In the genomic region with DNA sequence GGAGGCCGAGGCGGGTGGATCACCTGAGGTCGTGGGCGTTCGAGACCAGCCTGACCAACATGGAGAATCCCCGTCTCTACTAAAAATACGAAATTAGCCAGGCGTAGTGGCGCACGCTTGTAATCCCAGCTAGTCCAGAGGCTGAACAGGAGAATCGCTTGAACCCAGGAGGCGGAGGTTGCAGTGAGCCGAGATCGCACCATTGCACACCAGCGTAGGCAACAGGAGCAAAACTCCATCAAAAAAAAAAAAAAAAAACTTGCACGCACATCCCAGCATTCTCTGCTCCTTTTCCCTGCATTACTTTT, we compare ENCODE assay signal across 1 cellular context.
TF ChIP-seq lines count a peak whose summit lies in the region.

No MANE protein-coding gene starts in this region.

TF ChIP-seq in WTC11, 78 proteins besides CTCF, POLR2A, EP300 and RAD21 (continued from another document):
- TF ChIP-seq, protein P1, sequence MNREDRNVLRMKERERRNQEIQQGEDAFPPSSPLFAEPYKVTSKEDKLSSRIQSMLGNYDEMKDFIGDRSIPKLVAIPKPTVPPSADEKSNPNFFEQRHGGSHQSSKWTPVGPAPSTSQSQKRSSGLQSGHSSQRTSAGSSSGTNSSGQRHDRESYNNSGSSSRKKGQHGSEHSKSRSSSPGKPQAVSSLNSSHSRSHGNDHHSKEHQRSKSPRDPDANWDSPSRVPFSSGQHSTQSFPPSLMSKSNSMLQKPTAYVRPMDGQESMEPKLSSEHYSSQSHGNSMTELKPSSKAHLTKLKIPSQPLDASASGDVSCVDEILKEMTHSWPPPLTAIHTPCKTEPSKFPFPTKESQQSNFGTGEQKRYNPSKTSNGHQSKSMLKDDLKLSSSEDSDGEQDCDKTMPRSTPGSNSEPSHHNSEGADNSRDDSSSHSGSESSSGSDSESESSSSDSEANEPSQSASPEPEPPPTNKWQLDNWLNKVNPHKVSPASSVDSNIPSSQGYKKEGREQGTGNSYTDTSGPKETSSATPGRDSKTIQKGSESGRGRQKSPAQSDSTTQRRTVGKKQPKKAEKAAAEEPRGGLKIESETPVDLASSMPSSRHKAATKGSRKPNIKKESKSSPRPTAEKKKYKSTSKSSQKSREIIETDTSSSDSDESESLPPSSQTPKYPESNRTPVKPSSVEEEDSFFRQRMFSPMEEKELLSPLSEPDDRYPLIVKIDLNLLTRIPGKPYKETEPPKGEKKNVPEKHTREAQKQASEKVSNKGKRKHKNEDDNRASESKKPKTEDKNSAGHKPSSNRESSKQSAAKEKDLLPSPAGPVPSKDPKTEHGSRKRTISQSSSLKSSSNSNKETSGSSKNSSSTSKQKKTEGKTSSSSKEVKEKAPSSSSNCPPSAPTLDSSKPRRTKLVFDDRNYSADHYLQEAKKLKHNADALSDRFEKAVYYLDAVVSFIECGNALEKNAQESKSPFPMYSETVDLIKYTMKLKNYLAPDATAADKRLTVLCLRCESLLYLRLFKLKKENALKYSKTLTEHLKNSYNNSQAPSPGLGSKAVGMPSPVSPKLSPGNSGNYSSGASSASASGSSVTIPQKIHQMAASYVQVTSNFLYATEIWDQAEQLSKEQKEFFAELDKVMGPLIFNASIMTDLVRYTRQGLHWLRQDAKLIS (CRISPR knock-in tag; IDR thresholded peaks at IDR 0.05; ENCODE audit: borderline replicate concordance), result no peak
